ENCODE assay signal across 22 cellular contexts in genomic region chr17:9557356-9557755, GRCh38. TPM values are rescaled to one million over a fixed set of nuclear protein-coding genes. Genes with fewer than 3 reads are reported as not detected.
DNase-seq lines count a peak whose midpoint lies in the region; ATAC-seq and TF ChIP-seq lines count a peak whose summit lies in the region.
"Had no signal": no experiment of that assay in that cellular context is flagged by ENCODE, and none has a peak within 500 bp of the region (broad histone marks: within the 10 kb centered on the region; RNA-seq: fewer than 3 reads in every experiment).

No MANE protein-coding gene starts in this region.

- no peak overlapping the region for H3K4ac ChIP-seq in mesenchymal stem cell (ENCODE audit: low read depth in 1 of 2, low read length in 2 of 2)

- H3K18ac ChIP-seq in mesenchymal stem cell (ENCODE audit: low read depth in 1 of 2, low read length in 2 of 2): no peak overlapping the region

- H2AFZ ChIP-seq in mesenchymal stem cell (ENCODE audit: low read depth, low read length): no peak overlapping the region

- H2BK120ac ChIP-seq in mesenchymal stem cell (ENCODE audit: low read depth, low read length): no peak overlapping the region

- no peak for TF ChIP-seq CTCF in AG04450 (IDR thresholded peaks at IDR 0.05; ENCODE audit: low read depth, low read length)

- no peak overlapping the region for H3K4me2 ChIP-seq in mesenchymal stem cell (ENCODE audit: low read length, poor library complexity, severe bottlenecking)
- H3K4me2 ChIP-seq: BLaER1 treated with 17β-estradiol and CSF1 and Interleukin-3, amounts not matched to agents 10 nM and 100 nM had no signal

- H4K91ac ChIP-seq in mesenchymal stem cell (ENCODE audit: low read length): no peak overlapping the region

- CTCF ChIA-PET in AG04450 (lab: Charles Lee): no interaction called here

- no peak overlapping the region for H2BK5ac ChIP-seq in mesenchymal stem cell (ENCODE audit: low read depth, low read length, poor library complexity, severe bottlenecking)

- no peak overlapping the region for H3K9ac ChIP-seq in mesenchymal stem cell (ENCODE audit: low read length)
- H3K9ac ChIP-seq: BLaER1 treated with 17β-estradiol and CSF1 and Interleukin-3, amounts not matched to agents 10 nM and 100 nM had no signal

- H3K4me1 ChIP-seq in mesenchymal stem cell (ENCODE audit: control insufficient read depth, insufficient read depth, low read depth, low read length): no peaks in the 10 kb centered on the region
- H3K4me1 ChIP-seq: BLaER1 treated with 17β-estradiol and CSF1 and Interleukin-3, amounts not matched to agents 10 nM and 100 nM; SJCRH30 had no signal

- H4K8ac ChIP-seq in mesenchymal stem cell (ENCODE audit: low read length): no peak overlapping the region

- no peaks in the 10 kb centered on the region for H3K27me3 Mint-ChIP-seq in activated T-cell treated with anti-CD3 and anti-CD28 coated beads, Interleukin-2, amount 50 U/mL, for 4 hours (ENCODE audit: low read depth)
- H3K27me3 Mint-ChIP-seq: CD4-positive, alpha-beta memory T cell had no signal

- no peak overlapping the region for H3K14ac ChIP-seq in mesenchymal stem cell (ENCODE audit: low read length in 2 of 2)

- H3K4me3 Mint-ChIP-seq in activated T-cell treated with anti-CD3 and anti-CD28 coated beads, Interleukin-2, amount 50 U/mL, for 4 hours: no peak overlapping the region
- H3K4me3 Mint-ChIP-seq: CD4-positive, alpha-beta memory T cell had no signal

- DNase-seq in AG04450 (ENCODE audit: low read depth, low spot score): no peak
- DNase-seq in COLO829 (ENCODE audit: low spot score): peak; percentile 12
- DNase-seq in SK-MEL-5 (ENCODE audit: low read depth, low spot score): peak; percentile 26
- peak; percentile 71 for DNase-seq in mesenchymal stem cell
- DNase-seq in activated T-cell treated with anti-CD3 and anti-CD28 coated beads, Interleukin-2, amount 50 U/mL, for 4 hours: no peak
- DNase-seq in epidermal melanocyte (ENCODE audit: insufficient read length, low spot score): no peak
- no peak for DNase-seq in nucleus accumbens (lab: John Stamatoyannopoulos, UW)
- DNase-seq: CD4-positive, alpha-beta memory T cell; EL; GF-D8; MG63; NCI-H1092; NCI-H1436; NCI-H187 treated with DMSO at 0.1 percent for 48 hours; NCI-H226; NCI-H526; OCI-M1; SJCRH30 had no signal

- no peak for ATAC-seq in activated T-cell treated with anti-CD3 and anti-CD28 coated beads, Interleukin-2, amount 50 U/mL, for 4 hours
- ATAC-seq: K562 had no signal

- H3K9me3 Mint-ChIP-seq in activated T-cell treated with anti-CD3 and anti-CD28 coated beads, Interleukin-2, amount 50 U/mL, for 4 hours: no peaks in the 10 kb centered on the region
- H3K9me3 Mint-ChIP-seq: CD4-positive, alpha-beta memory T cell had no signal

- no peak overlapping the region for H3K23ac ChIP-seq in mesenchymal stem cell (ENCODE audit: low read length in 2 of 2)

- peaks cover 13% of the 10 kb centered on the region for H3K79me1 ChIP-seq in mesenchymal stem cell (replicated peaks; ENCODE audit: low read length, poor library complexity, severe bottlenecking)

- in situ Hi-C loops in SK-MEL-5 (cut with HindIII; ENCODE audit: low pct_unique_long_range_greater_than_20kb, low sequenced_read_pairs): no loop called here

- no peaks in the 10 kb centered on the region for H3K27me3 ChIP-seq in AG04450 (ENCODE audit: control insufficient read depth, insufficient read depth, low read length)
- no peaks in the 10 kb centered on the region for H3K27me3 ChIP-seq in mesenchymal stem cell (ENCODE audit: control insufficient read depth in 1 of 2, insufficient read depth in 1 of 2, low read length in 2 of 2)
- H3K27me3 ChIP-seq: BLaER1 treated with 17β-estradiol and CSF1 and Interleukin-3, amounts not matched to agents 10 nM and 100 nM; MG63; SJCRH30 had no signal

- 84% methylated on average over 6 of the region's 7 CpGs for WGBS in mesenchymal stem cell

- H3K36me3 Mint-ChIP-seq in activated T-cell treated with anti-CD3 and anti-CD28 coated beads, Interleukin-2, amount 50 U/mL, for 4 hours (ENCODE audit: insufficient read depth): peaks cover 7% of the 10 kb centered on the region

- peak overlapping the region; percentile 39 for H3K27ac ChIP-seq in AG04450 (ENCODE audit: low read depth, low read length)
- no peak overlapping the region for H3K27ac ChIP-seq in mesenchymal stem cell (ENCODE audit: low read length, poor library complexity, severe bottlenecking)
- H3K27ac ChIP-seq: BLaER1 treated with 17β-estradiol and CSF1 and Interleukin-3, amounts not matched to agents 10 nM and 100 nM; SJCRH30 had no signal

- no peaks in the 10 kb centered on the region for H3K36me3 ChIP-seq in mesenchymal stem cell (ENCODE audit: control insufficient read depth in 1 of 2, insufficient read depth in 2 of 2, low read depth in 1 of 2, low read length in 2 of 2)
- H3K36me3 ChIP-seq: MG63, SJCRH30 had no signal

- no peaks in the 10 kb centered on the region for H3K4me1 Mint-ChIP-seq in activated T-cell treated with anti-CD3 and anti-CD28 coated beads, Interleukin-2, amount 50 U/mL, for 4 hours (ENCODE audit: low read depth)

- no peak overlapping the region for H2AK5ac ChIP-seq in mesenchymal stem cell (ENCODE audit: low read length, severe bottlenecking)

- no peak overlapping the region for H3K4me3 ChIP-seq in AG04450 (ENCODE audit: low read depth, low read length)
- no peak overlapping the region for H3K4me3 ChIP-seq in mesenchymal stem cell (ENCODE audit: insufficient read depth in 1 of 2, low read depth in 1 of 2, low read length in 2 of 2)
- H3K4me3 ChIP-seq: BLaER1 treated with 17β-estradiol and CSF1 and Interleukin-3, amounts not matched to agents 10 nM and 100 nM; K562; MG63; SJCRH30 had no signal

- H2BK15ac ChIP-seq in mesenchymal stem cell (ENCODE audit: low read depth, poor library complexity, severe bottlenecking): no peak overlapping the region

- H3K9me3 ChIP-seq in AG04450 (ENCODE audit: control insufficient read depth, insufficient read depth, low read length) (no peaks in the 10 kb centered on the region), mesenchymal stem cell (ENCODE audit: control insufficient read depth, low read length) (no peaks in the 10 kb centered on the region)
- H3K9me3 ChIP-seq: BLaER1 treated with 17β-estradiol and CSF1 and Interleukin-3, amounts not matched to agents 10 nM and 100 nM; MG63; SJCRH30 had no signal

- POLR2A ChIA-PET in AG04450 (lab: Yijun Ruan, JAX): interaction anchor here (0.6 kb wide), 1 partner anchor 11 kb away, joined by 4 read pairs; no protein-coding TSS in a partner anchor

- H2BK12ac ChIP-seq in mesenchymal stem cell (ENCODE audit: low read length in 2 of 2): no peak overlapping the region

RNA-seq across cellular contexts. Expression of gene STX8, which starts 18.3 kb away (rescaled TPM):
- polyA plus RNA-seq in AG04450 (2011; rRNA removed): 89.6 and 103 TPM in 2 replicates
- polyA minus RNA-seq in AG04450 (2011; rRNA and poly(A)+ RNA removed): 57.0 and 57.3 TPM in 2 replicates
- 128 and 138 TPM in 2 replicates for total RNA-seq in SK-MEL-5 (2014; rRNA removed; shearing (Covaris generic))
- 45.4 and 58.5 TPM in 2 replicates for polyA plus RNA-seq in SK-MEL-5 (2015; cell fraction: cytosol; rRNA removed)
- 7.9 and 22.7 TPM in 2 replicates for polyA plus RNA-seq in SK-MEL-5 (2015; cell fraction: nucleus; rRNA removed)
- 77.9 TPM for polyA plus RNA-seq in mesenchymal stem cell (2013, experiment 1 of 2)
- 83.5 TPM for polyA plus RNA-seq in mesenchymal stem cell (2013, experiment 2 of 2)
- 10 to 100 TPM; 37.5 to 40.7 (median 38.3) TPM for total RNA-seq in activated T-cell treated with anti-CD3 and anti-CD28 coated beads, Interleukin-2, amount 50 U/mL, for 4 hours

RNA-seq across cellular contexts. Expression of gene CFAP52, which starts 19.1 kb away (rescaled TPM):
- polyA plus RNA-seq in AG04450 (2011; rRNA removed): not detected in 2 replicates
- not detected in 2 replicates for polyA minus RNA-seq in AG04450 (2011; rRNA and poly(A)+ RNA removed)
- not detected in 2 replicates for total RNA-seq in SK-MEL-5 (2014; rRNA removed; shearing (Covaris generic))
- polyA plus RNA-seq in SK-MEL-5 (2015; cell fraction: cytosol; rRNA removed): not detected in 2 replicates
- not detected in 2 replicates for polyA plus RNA-seq in SK-MEL-5 (2015; cell fraction: nucleus; rRNA removed)
- 0.14 TPM for polyA plus RNA-seq in mesenchymal stem cell (2013, experiment 1 of 2)
- 0.27 TPM for polyA plus RNA-seq in mesenchymal stem cell (2013, experiment 2 of 2)
- not detected for total RNA-seq in activated T-cell treated with anti-CD3 and anti-CD28 coated beads, Interleukin-2, amount 50 U/mL, for 4 hours
- total RNA-seq: CD4-positive, alpha-beta memory T cell; H4; K562; LHCN-M2; SJCRH30 had no signal
- polyA plus RNA-seq: CD4-positive, alpha-beta memory T cell; K562 had no signal

Comparison
In these comparisons a context has a peak if more than half of its experiments do, and no peak if none do; other contexts are left out.
1. DNase-seq: peak in COLO829 (single experiment), SK-MEL-5 (single experiment) and mesenchymal stem cell (single experiment); none in AG04450 (single experiment), activated T-cell treated with anti-CD3 and anti-CD28 coated beads, Interleukin-2, amount 50 U/mL, for 4 hours (single experiment), epidermal melanocyte (single experiment) and nucleus accumbens (0 of 56).